Comparison of ENCODE assay signal across 8 cellular contexts in genomic region chr17:13030459-13031305, GRCh38. TPM values are rescaled to one million over a fixed set of nuclear protein-coding genes. Genes with fewer than 3 reads are reported as not detected.
DNase-seq lines count a peak whose midpoint lies in the region; TF ChIP-seq lines count a peak whose summit lies in the region.

No MANE protein-coding gene starts in this region.

- H3K9me3 ChIP-seq in MM.1S (replicated peaks; ENCODE audit: insufficient read depth, low read length): no peaks in the 10 kb centered on the region
- H3K9me3 ChIP-seq in mesenchymal stem cell (ENCODE audit: control insufficient read depth, low read length): peaks cover 5% of the 10 kb centered on the region
- H3K9me3 ChIP-seq in tibial nerve: peaks cover 0 to 9% (median 0%) of the 10 kb centered on the region in 4 donors

- H3K9ac ChIP-seq in MM.1S (ENCODE audit: low read length) (no peak overlapping the region), mesenchymal stem cell (ENCODE audit: low read length) (peak overlapping the region; percentile 67)

- H2BK15ac ChIP-seq in mesenchymal stem cell (ENCODE audit: low read depth, poor library complexity, severe bottlenecking): no peak overlapping the region

- no peak overlapping the region for H4K8ac ChIP-seq in mesenchymal stem cell (ENCODE audit: low read length)

- H4K20me1 ChIP-seq in MM.1S (ENCODE audit: insufficient read depth, low read length): no peaks in the 10 kb centered on the region

- no peak overlapping the region for H2BK120ac ChIP-seq in mesenchymal stem cell (ENCODE audit: low read depth, low read length)

- H3K9me2 ChIP-seq in MM.1S (replicated peaks; ENCODE audit: insufficient read depth, low read length): no peaks in the 10 kb centered on the region

- H3K27ac ChIP-seq in MM.1S (ENCODE audit: low read length) (no peak overlapping the region), mesenchymal stem cell (ENCODE audit: low read length, poor library complexity, severe bottlenecking) (no peak overlapping the region), tibial nerve (no peak overlapping the region)

- no peaks in the 10 kb centered on the region for H3F3A ChIP-seq in MM.1S (ENCODE audit: insufficient read depth, low read length)

- no peak overlapping the region for H4K91ac ChIP-seq in mesenchymal stem cell (ENCODE audit: low read length)

- no peak overlapping the region for H3K4me3 ChIP-seq in GM06990 (replicated peaks; ENCODE audit: low read depth, low read length)
- no peak overlapping the region for H3K4me3 ChIP-seq in MM.1S (ENCODE audit: low read length)
- no peak overlapping the region for H3K4me3 ChIP-seq in WI38 (ENCODE audit: low read depth, low read length)
- peak overlapping the region in 1 of 2 experiments; percentile 60 for H3K4me3 ChIP-seq in mesenchymal stem cell (ENCODE audit: insufficient read depth in 1 of 2, low read depth in 1 of 2, low read length in 2 of 2)
- H3K4me3 ChIP-seq in tibial nerve: no peak overlapping the region

- TF ChIP-seq POLR2A in tibial nerve (IDR thresholded peaks at IDR 0.05): no peak

- no peaks in the 10 kb centered on the region for H3K79me1 ChIP-seq in mesenchymal stem cell (replicated peaks; ENCODE audit: low read length, poor library complexity, severe bottlenecking)

- H3K23ac ChIP-seq in mesenchymal stem cell (ENCODE audit: low read length in 2 of 2): no peak overlapping the region

- WGBS in mesenchymal stem cell: 54% methylated on average over 10 of the region's 11 CpGs
- 45 to 54% methylated on average over 11 of the region's 11 CpGs for WGBS in tibial nerve, 2 donors

- no peak overlapping the region for H3K4me2 ChIP-seq in MM.1S (ENCODE audit: low read depth, low read length)
- no peak overlapping the region for H3K4me2 ChIP-seq in mesenchymal stem cell (ENCODE audit: low read length, poor library complexity, severe bottlenecking)

- H2AK5ac ChIP-seq in mesenchymal stem cell (ENCODE audit: low read length, severe bottlenecking): no peak overlapping the region

- no peak overlapping the region for H3K4ac ChIP-seq in mesenchymal stem cell (ENCODE audit: low read depth in 1 of 2, low read length in 2 of 2)

- no peak overlapping the region for H2BK5ac ChIP-seq in mesenchymal stem cell (ENCODE audit: low read depth, low read length, poor library complexity, severe bottlenecking)

- H3K14ac ChIP-seq in mesenchymal stem cell (ENCODE audit: low read length in 2 of 2): no peak overlapping the region

- TF ChIP-seq CTCF in GM06990 (IDR thresholded peaks at IDR 0.05; ENCODE audit: insufficient read depth, low read length, poor library complexity, severe bottlenecking): peak; percentile 71
- TF ChIP-seq CTCF in MM.1S (IDR thresholded peaks at IDR 0.05; ENCODE audit: low read length): peak; percentile 79
- TF ChIP-seq CTCF in WI38 (IDR thresholded peaks at IDR 0.05; ENCODE audit: low read depth, low read length): peak; percentile 74
- TF ChIP-seq CTCF in tibial nerve (IDR thresholded peaks at IDR 0.05): peak; percentile 44 to 76 (median 61)

- H3K79me2 ChIP-seq in MM.1S (ENCODE audit: low read length): no peaks in the 10 kb centered on the region

- no peak overlapping the region for H2AFZ ChIP-seq in MM.1S (ENCODE audit: low read length)
- no peak overlapping the region for H2AFZ ChIP-seq in mesenchymal stem cell (ENCODE audit: low read depth, low read length)

- no peaks in the 10 kb centered on the region for H3K4me1 ChIP-seq in MM.1S (ENCODE audit: low read length)
- no peaks in the 10 kb centered on the region for H3K4me1 ChIP-seq in mesenchymal stem cell (ENCODE audit: control insufficient read depth, insufficient read depth, low read depth, low read length)
- peaks cover 0 to 6% (median 0%) of the 10 kb centered on the region in 4 donors for H3K4me1 ChIP-seq in tibial nerve

- no peak overlapping the region for H3K18ac ChIP-seq in mesenchymal stem cell (ENCODE audit: low read depth in 1 of 2, low read length in 2 of 2)

- TF ChIP-seq EP300 in tibial nerve (IDR thresholded peaks at IDR 0.05): no peak

- H3K27me3 ChIP-seq in GM06990 (replicated peaks; ENCODE audit: control insufficient read depth, insufficient read depth, low read length) (no peaks in the 10 kb centered on the region), MM.1S (replicated peaks; ENCODE audit: insufficient read depth, low read length) (no peaks in the 10 kb centered on the region), mesenchymal stem cell (ENCODE audit: control insufficient read depth in 1 of 2, insufficient read depth in 1 of 2, low read length in 2 of 2) (peaks cover 0 to 15% of the 10 kb centered on the region in 2 experiments), tibial nerve (no peaks in the 10 kb centered on the region)

- H3K36me3 ChIP-seq in GM06990 (ENCODE audit: control insufficient read depth, insufficient read depth, low read length): no peaks in the 10 kb centered on the region
- no peaks in the 10 kb centered on the region for H3K36me3 ChIP-seq in MM.1S (replicated peaks; ENCODE audit: insufficient read depth, low read length)
- no peaks in the 10 kb centered on the region for H3K36me3 ChIP-seq in mesenchymal stem cell (ENCODE audit: control insufficient read depth in 1 of 2, insufficient read depth in 2 of 2, low read depth in 1 of 2, low read length in 2 of 2)
- H3K36me3 ChIP-seq in tibial nerve: no peaks in the 10 kb centered on the region

- peak; percentile 50 for DNase-seq in A172 (ENCODE audit: low spot score)
- no peak for DNase-seq in GM06990 (ENCODE audit: extremely low read depth, insufficient read length)
- DNase-seq in MM.1S: peak; percentile 41
- peak; percentile 44 for DNase-seq in effector CD4-positive, alpha-beta T cell
- DNase-seq in mesenchymal stem cell: peak; percentile 53
- peak in 1 of 2 donors; percentile 77 for DNase-seq in tibial nerve (ENCODE audit: low spot score in 2 of 2)
- DNase-seq in NCI-H2107 (lab: John Stamatoyannopoulos, UW): no peak

- H2BK12ac ChIP-seq in mesenchymal stem cell (ENCODE audit: low read length in 2 of 2): no peak overlapping the region

RNA-seq across cellular contexts. Expression of gene ELAC2, which starts 12.9 kb away (rescaled TPM):
- total RNA-seq in A172 (2014; rRNA removed; shearing (Covaris generic)): 90.1 and 90.6 TPM in 2 replicates
- polyA plus RNA-seq in mesenchymal stem cell (2013, experiment 1 of 2): 35.5 TPM
- 37.2 TPM for polyA plus RNA-seq in mesenchymal stem cell (2013, experiment 2 of 2)
- total RNA-seq in tibial nerve: 10 to 100 TPM; 48.5 to 86.7 (median 67.4) TPM

Comparison
In these comparisons a context has a peak if more than half of its experiments do, and no peak if none do; other contexts are left out.
1. DNase-seq: peak in A172 (single experiment), MM.1S (single experiment), effector CD4-positive, alpha-beta T cell (single experiment) and mesenchymal stem cell (single experiment); none in GM06990 (single experiment) and NCI-H2107 (single experiment).
2. Peak in every context shown above with its lines, with median percentiles within 50 percentile points of each other: CTCF ChIP-seq.